Comparison of ENCODE assay signal across 8 cellular contexts in the genomic region with DNA sequence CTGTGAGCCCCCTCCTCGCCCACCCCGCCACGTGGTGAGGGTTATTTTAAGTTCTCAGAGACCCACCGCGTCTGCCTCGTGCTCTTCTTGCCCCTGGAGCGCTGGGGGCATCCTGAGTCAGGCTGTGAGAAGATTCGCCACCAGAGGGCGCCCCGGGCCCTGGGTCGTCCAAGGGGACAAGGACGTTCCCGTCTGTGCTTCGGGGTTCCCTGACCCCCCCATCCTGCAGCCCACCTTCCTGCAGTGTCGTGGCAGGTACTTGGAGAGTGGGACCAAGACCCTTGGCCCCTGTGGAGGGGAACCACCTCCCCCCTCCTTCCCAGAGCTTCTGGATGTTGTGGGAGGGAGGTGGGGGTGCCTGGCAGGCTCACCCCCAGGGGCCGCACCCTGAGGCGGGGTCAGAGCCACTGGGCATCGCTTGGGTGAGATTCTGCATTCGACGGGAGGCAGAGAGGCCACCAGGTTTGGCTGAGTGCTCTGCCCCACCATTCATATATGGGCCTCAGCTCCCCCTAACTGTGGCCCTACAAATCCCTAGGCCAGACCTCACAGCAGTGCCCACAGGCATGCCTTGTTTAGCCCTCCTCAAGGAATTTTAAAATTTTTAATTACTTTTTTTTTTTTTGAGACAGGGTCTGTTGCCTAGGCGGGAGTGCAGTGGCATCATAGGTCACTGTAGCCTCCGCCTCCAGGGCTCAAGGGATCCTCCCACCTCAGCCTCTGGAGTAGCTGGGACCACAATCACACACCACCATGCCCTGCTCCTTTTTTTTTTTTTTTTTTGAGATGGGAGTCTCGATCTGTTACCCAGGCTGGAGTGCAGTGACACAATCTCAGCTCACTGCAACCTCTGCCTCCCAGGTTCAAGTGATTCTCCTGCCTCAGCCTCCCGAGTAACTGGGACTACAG. TPM values are rescaled to one million over a fixed set of nuclear protein-coding genes. Genes with fewer than 3 reads are reported as not detected.
DNase-seq lines count a peak whose midpoint lies in the region; ATAC-seq, FAIRE-seq and TF ChIP-seq lines count a peak whose summit lies in the region.

No MANE protein-coding gene starts in this region.

- CTCF ChIA-PET in A549 (lab: Yijun Ruan, JAX) (interaction anchor here (0.7 to 72.2 kb wide), 16 partner anchors 9 to 785 kb away, joined by 3 to 2657 read pairs (median 4); a partner anchor contains a TSS), mammary epithelial cell (lab: Charles Lee; ENCODE audit: low non-redundant PET) (interaction anchor here (0.6 to 1.4 kb wide), 2 partner anchors 18 to 36 kb away, joined by 3 to 5 read pairs; no protein-coding TSS in a partner anchor)

- H3K4me3 ChIP-seq in A549, result no peak overlapping the region
- no peak overlapping the region for H3K4me3 ChIP-seq in NB4 (ENCODE audit: low read depth, low read length)
- no peak overlapping the region for H3K4me3 ChIP-seq in mammary epithelial cell (replicated peaks in 1 of 3; ENCODE audit: insufficient read depth in 1 of 3, low read depth in 2 of 3, low read length in 3 of 3)
- H3K4me3 ChIP-seq in left lung, result no peak overlapping the region

- WGBS in A549 (ENCODE audit: missing lambda C conversion rate), result 22% methylated on average over 19 of the region's 24 CpGs
- WGBS in mammary epithelial cell (ENCODE audit: low coverage, missing lambda C conversion rate), result 25% methylated on average over 15 of the region's 24 CpGs

- no peaks in the 10 kb centered on the region for H3K9me3 ChIP-seq in A549
- H3K9me3 ChIP-seq in mammary epithelial cell (replicated peaks; ENCODE audit: insufficient read depth, low read length), result no peaks in the 10 kb centered on the region
- no peaks in the 10 kb centered on the region for H3K9me3 ChIP-seq in left lung

- FAIRE-seq in A549 (lab: Jason Lieb, UNC), result no peak
- FAIRE-seq in GM12891 (lab: Jason Lieb, UNC), result peak; percentile 90

- H3K4me2 ChIP-seq in A549 (peak overlapping the region; percentile 44), mammary epithelial cell (ENCODE audit: insufficient read depth, low read depth, low read length) (no peak overlapping the region)

- dilution Hi-C loops in mammary epithelial cell (cut with HindIII; ENCODE audit: low sequenced_read_pairs), result no loop called here

- TF ChIP-seq CTCF in A549 (IDR thresholded peaks at IDR 0.05), result peak; percentile 91
- peak; percentile 92 for TF ChIP-seq CTCF in NB4 (IDR thresholded peaks at IDR 0.05; ENCODE audit: low read depth, low read length)
- peak; percentile 66 to 91 for TF ChIP-seq CTCF in mammary epithelial cell (conservative IDR thresholded peaks at IDR 0.05 in 1 of 2, IDR thresholded peaks at IDR 0.05 in 1 of 2; ENCODE audit: extremely low read depth in 1 of 2, insufficient read depth in 1 of 2, low read depth in 1 of 2, low read length in 2 of 2)
- peak; percentile 65 to 91 for TF ChIP-seq CTCF in left lung (IDR thresholded peaks at IDR 0.05)

- DNase-seq in A549 (ENCODE audit: low read depth in 1 of 2, low spot score in 1 of 2) (peak; percentile 81 to 88), GM12891 (ENCODE audit: insufficient read length, low spot score) (peak; percentile 94), NB4 (ENCODE audit: low read depth) (peak; percentile 86), mammary epithelial cell (peak; percentile 40), left lung (peak; percentile 84 to 99), cortex of kidney (lab: John Stamatoyannopoulos, UW) (no peak)
- DNase-seq in stimulated activated CD4-positive, alpha-beta T cell treated with anti-CD3 and anti-CD28 coated beads, TNF-alpha, amount 100 ng/mL, for 48 hours (ENCODE audit: low read depth in 3 of 3), result peak; percentile 79 to 91 (median 90)

- H3K27ac ChIP-seq in A549 (peak overlapping the region; percentile 46 to 84), mammary epithelial cell (ENCODE audit: insufficient read depth, low read depth, low read length) (no peak overlapping the region), left lung (no peak overlapping the region)

- no peak for TF ChIP-seq EP300 in A549 (IDR thresholded peaks at IDR 0.05)

- in situ Hi-C loops in mammary epithelial cell (cut with MboI; ENCODE audit: low sequenced_read_pairs in 2 of 2), result no loop called here

- no peaks in the 10 kb centered on the region for H3K79me2 ChIP-seq in mammary epithelial cell (ENCODE audit: insufficient read depth, low read length)

- no peak for TF ChIP-seq POLR2A in A549 (IDR thresholded peaks at IDR 0.05; ENCODE audit: low read length)
- TF ChIP-seq POLR2A in GM12891 (IDR thresholded peaks at IDR 0.05; ENCODE audit: low read depth, low read length), result no peak
- no peak for TF ChIP-seq POLR2A in NB4 (IDR thresholded peaks at IDR 0.05; ENCODE audit: extremely low read depth, insufficient read length)

- BruUV-seq in mammary epithelial cell (replicated peaks; lab: Mats Ljungman, UMichigan), result TSS peak; percentile 1

- peaks cover 51% of the 10 kb centered on the region for H3K4me1 ChIP-seq in A549
- H3K4me1 ChIP-seq in mammary epithelial cell (ENCODE audit: insufficient read depth, low read length), result peaks cover 10% of the 10 kb centered on the region
- peaks cover 2 to 22% of the 10 kb centered on the region in 2 donors for H3K4me1 ChIP-seq in left lung

- no peaks in the 10 kb centered on the region for H4K20me1 ChIP-seq in mammary epithelial cell (ENCODE audit: insufficient read depth, low read length)

- peak; percentile 76 to 87 for TF ChIP-seq RAD21 in A549 (conservative IDR thresholded peaks at IDR 0.05 in 1 of 2, IDR thresholded peaks at IDR 0.05 in 1 of 2)

- no peaks in the 10 kb centered on the region for H3K36me3 ChIP-seq in mammary epithelial cell (ENCODE audit: insufficient read depth, low read length)
- peaks cover 0 to 39% of the 10 kb centered on the region in 2 donors for H3K36me3 ChIP-seq in left lung

- POLR2A ChIA-PET in A549 (lab: Yijun Ruan, JAX), result interaction anchor here (1.8 kb wide), 1 partner anchor 18 kb away, joined by 5 read pairs; no protein-coding TSS in a partner anchor

- no peak overlapping the region for H3K9ac ChIP-seq in mammary epithelial cell (ENCODE audit: insufficient read depth, low read length)

- intact Hi-C loops in mammary epithelial cell (cut with micrococcal nuclease) (loop anchor here (1.0 kb wide), 1 partner anchor 18 kb away; no protein-coding TSS in a partner anchor), left lung (cut with DNase I) (no loop called here)

- H3K27me3 ChIP-seq in mammary epithelial cell (ENCODE audit: insufficient read depth, low read length), result no peaks in the 10 kb centered on the region
- H3K27me3 ChIP-seq in left lung, result no peaks in the 10 kb centered on the region

- ATAC-seq in A549 (peak; percentile 56 to 75), left lung (peak; percentile 60)
- peak; percentile 71 to 76 for ATAC-seq in activated CD4-positive, CD25-positive, alpha-beta regulatory T cell treated with anti-CD3 and anti-CD28 coated beads, Interleukin-2, amount 50 U/mL, for 24 hours

- no peak overlapping the region for H2AFZ ChIP-seq in mammary epithelial cell (ENCODE audit: low read depth, low read length)

TF ChIP-seq in A549, 52 proteins besides CTCF, POLR2A, EP300 and RAD21 (continues in another document):
- TF ChIP-seq SMC3 (IDR thresholded peaks at IDR 0.05) (peak; percentile 94), FOSB (CRISPR knock-in tag; IDR thresholded peaks at IDR 0.05) (peak; percentile 86), RARB (CRISPR knock-in tag; IDR thresholded peaks at IDR 0.05) (no peak; the same call in 1 of the 2 replicates), NPAS2 (CRISPR knock-in tag; IDR thresholded peaks at IDR 0.05; ENCODE audit: borderline replicate concordance) (no peak), TFCP2L1 (CRISPR knock-in tag; IDR thresholded peaks at IDR 0.05) (peak; percentile 20), ZNF302 (CRISPR knock-in tag; IDR thresholded peaks at IDR 0.05) (no peak), HOXB5 (CRISPR knock-in tag; IDR thresholded peaks at IDR 0.05) (no peak)
- TF ChIP-seq, protein P1, sequence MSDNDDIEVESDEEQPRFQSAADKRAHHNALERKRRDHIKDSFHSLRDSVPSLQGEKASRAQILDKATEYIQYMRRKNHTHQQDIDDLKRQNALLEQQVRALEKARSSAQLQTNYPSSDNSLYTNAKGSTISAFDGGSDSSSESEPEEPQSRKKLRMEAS (IDR thresholded peaks at IDR 0.05), result peak; percentile 72

TF ChIP-seq in GM12891, 5 proteins besides CTCF, POLR2A, EP300 and RAD21:
- TF ChIP-seq PAX5 (IDR thresholded peaks at IDR 0.05; ENCODE audit: insufficient read depth, low read length, severe bottlenecking) (no peak), TAF1 (IDR thresholded peaks at IDR 0.05; ENCODE audit: low read depth, low read length) (no peak), POU2F2 (IDR thresholded peaks at IDR 0.05; ENCODE audit: low read depth, low read length) (0 out of 2 replicates have a peak, but pooled peaks have one; percentile 7)

RNA-seq across cellular contexts. Expression of a gene that starts 17.0 kb away (rescaled TPM):
- polyA plus RNA-seq in A549 (2011; rRNA removed) (47.1 and 48.0 TPM in 2 replicates), A549 (2017; fragmentation: RNase III; extraction: RNeasy Plus Mini Kit Qiagen cat#74134 plus additional on column Dnase treatment) (48.6 to 52.3 TPM (median 51.8 TPM) in 3 replicates), mammary epithelial cell (1.4 TPM)
- polyA plus RNA-seq in A549 (2012; cell fraction: cytosol; rRNA removed), result 84.7 and 94.6 TPM in 2 replicates
- polyA plus RNA-seq in A549 (2012; cell fraction: nucleus; rRNA removed), result 108 and 113 TPM in 2 replicates
- 88.9 and 139 TPM in 2 replicates for polyA minus RNA-seq in A549 (2011; rRNA and poly(A)+ RNA removed)
- polyA plus RNA-seq in GM12891 (2012; ENCODE audit: low read depth, missing spikeins), result 34.6 TPM
- total RNA-seq in mammary epithelial cell (1 to 10 TPM; 4.4 to 6.2 TPM), left lung (10 to 100 TPM; 37.6 to 48.3 TPM)
- 0.26 TPM for polyA minus RNA-seq in mammary epithelial cell

RNA-seq across cellular contexts. Expression of a gene that starts 27.4 kb away (rescaled TPM):
- polyA plus RNA-seq in A549 (2011; rRNA removed) (1.1 and 2.1 TPM in 2 replicates), A549 (2017; fragmentation: RNase III; extraction: RNeasy Plus Mini Kit Qiagen cat#74134 plus additional on column Dnase treatment) (7.4 to 8.6 TPM (median 8.0 TPM) in 3 replicates), mammary epithelial cell (0.94 TPM)
- polyA plus RNA-seq in A549 (2012; cell fraction: cytosol; rRNA removed), result 2.2 and 3.1 TPM in 2 replicates
- 6.5 and 9.1 TPM in 2 replicates for polyA plus RNA-seq in A549 (2012; cell fraction: nucleus; rRNA removed)
- 2.6 and 4.2 TPM in 2 replicates for polyA minus RNA-seq in A549 (2011; rRNA and poly(A)+ RNA removed)
- 3.1 TPM for polyA plus RNA-seq in GM12891 (2012; ENCODE audit: low read depth, missing spikeins)
- total RNA-seq in mammary epithelial cell (10 to 100 TPM in 1 of 2 donors, 1 to 10 TPM in 1; 4.3 to 16.0 TPM), left lung (10 to 100 TPM; 18.9 to 23.4 TPM)
- 5.4 TPM for polyA minus RNA-seq in mammary epithelial cell

Comparison
In these comparisons a context has a peak if more than half of its experiments do, and no peak if none do; other contexts are left out.
1. H3K27ac ChIP-seq: peak in A549 (2 of 2); none in mammary epithelial cell (single experiment) and left lung (0 of 2).
2. RNA of a gene that starts 17.0 kb away (total RNA-seq): 37.6 to 48.3 TPM in left lung; 4.4 to 6.2 TPM in mammary epithelial cell; every median in the first group is over 4 times any median in the second.
3. Peak in every context shown above with its lines, with median percentiles within 50 percentile points of each other: ATAC-seq and CTCF ChIP-seq.